2 cellular contexts compared by ENCODE assay signal in the genomic region with DNA sequence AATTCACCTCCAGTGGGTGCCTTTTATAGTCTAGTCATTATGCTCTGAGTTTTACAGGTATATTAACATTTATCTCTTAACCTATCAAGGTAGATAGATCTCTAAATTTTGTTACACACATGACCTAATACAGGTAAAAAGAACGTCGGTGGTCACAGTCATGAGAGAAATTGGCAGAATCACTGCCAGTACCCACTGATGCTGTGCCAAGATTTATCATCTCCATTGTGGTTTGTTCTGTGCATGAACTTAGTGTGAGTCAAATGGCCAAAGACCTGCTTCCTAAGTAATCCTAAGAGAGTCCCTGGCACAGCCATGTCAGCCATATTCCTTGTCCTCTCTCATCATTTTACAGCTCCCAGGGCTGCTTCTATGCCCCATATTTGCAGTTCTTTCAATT. TPM values are rescaled to one million over a fixed set of nuclear protein-coding genes. Genes with fewer than 3 reads are reported as not detected.
"Had no signal": no experiment of that assay in that cellular context is flagged by ENCODE, and none has a peak within 500 bp of the region (broad histone marks: within the 10 kb centered on the region; RNA-seq: fewer than 3 reads in every experiment).

No MANE protein-coding gene starts in this region.

RNA-seq across cellular contexts. Expression of a gene that starts 9.2 kb away (rescaled TPM):
- total RNA-seq: G401 had no signal
- polyA plus RNA-seq: GM12878 had no signal

RNA-seq across cellular contexts. Expression of a gene that starts 31.1 kb away (rescaled TPM):
- total RNA-seq: G401, GM12878 had no signal
- polyA plus RNA-seq: GM12878 had no signal

RNA-seq across cellular contexts. Expression of a gene that starts 46.2 kb away (rescaled TPM):
- total RNA-seq: G401, GM12878 had no signal
- polyA plus RNA-seq: GM12878 had no signal
